ENCODE assay signal across 8 cellular contexts in the genomic region with DNA sequence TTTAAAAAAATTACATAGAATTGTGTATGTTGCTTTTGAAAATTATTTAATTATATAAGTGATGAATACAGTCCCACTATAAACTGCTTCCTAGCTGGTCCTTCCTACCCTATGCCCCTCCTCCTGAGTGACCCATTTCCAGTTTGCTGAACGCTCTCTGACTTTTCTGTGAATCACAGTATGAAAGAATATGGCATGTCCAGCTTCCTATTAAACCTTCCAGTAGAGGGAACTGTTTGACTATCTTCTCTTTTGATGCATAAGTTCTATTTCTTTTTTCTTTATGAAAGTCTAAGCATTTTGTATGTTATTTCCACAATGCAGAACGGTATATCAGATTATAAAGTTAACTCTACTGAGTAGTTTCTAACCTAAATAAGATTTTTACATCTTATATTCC. TPM values are rescaled to one million over a fixed set of nuclear protein-coding genes. Genes with fewer than 3 reads are reported as not detected.
DNase-seq lines count a peak whose midpoint lies in the region; ATAC-seq, FAIRE-seq and TF ChIP-seq lines count a peak whose summit lies in the region.

No MANE protein-coding gene starts in this region.

- H3K4me1 Mint-ChIP-seq in activated CD4-positive, alpha-beta T cell treated with anti-CD3 and anti-CD28 coated beads, Interleukin-2, amount 10 ng/mL, durations not matched to agents 7 days and 5 days, result peaks cover 10% of the 10 kb centered on the region

- POLR2A ChIA-PET in activated CD4-positive, alpha-beta T cell treated with anti-CD3 and anti-CD28 coated beads, Interleukin-2, amount 10 ng/mL, durations not matched to agents 7 days and 5 days (lab: Charles Lee), result no interaction called here

- H3K4me3 Mint-ChIP-seq in activated CD4-positive, alpha-beta T cell treated with anti-CD3 and anti-CD28 coated beads, Interleukin-2, amount 10 ng/mL, durations not matched to agents 7 days and 5 days, result no peak overlapping the region

- no peak overlapping the region for H3K27ac ChIP-seq in kidney (ENCODE audit: low read depth in 2 of 2, low read length in 2 of 2)
- no peak overlapping the region for H3K27ac ChIP-seq in upper lobe of right lung
- H3K27ac ChIP-seq in WERI-Rb-1, result no peak overlapping the region

- no peaks in the 10 kb centered on the region for H3K9me3 Mint-ChIP-seq in activated CD4-positive, alpha-beta T cell treated with anti-CD3 and anti-CD28 coated beads, Interleukin-2, amount 10 ng/mL, durations not matched to agents 7 days and 5 days

- no peaks in the 10 kb centered on the region for H3K4me1 ChIP-seq in kidney (ENCODE audit: control insufficient read depth in 1 of 2, insufficient read depth in 1 of 2, low read depth in 1 of 2, low read length in 2 of 2)
- no peaks in the 10 kb centered on the region for H3K4me1 ChIP-seq in upper lobe of right lung

- ATAC-seq in upper lobe of right lung, result peak; percentile 79

- in situ Hi-C loops in astrocyte of the spinal cord (cut with HindIII; ENCODE audit: low sequenced_read_pairs), result no loop called here

- H3K9me3 ChIP-seq in kidney (ENCODE audit: control insufficient read depth in 1 of 2, low read length in 2 of 2) (no peaks in the 10 kb centered on the region), upper lobe of right lung (no peaks in the 10 kb centered on the region), WERI-Rb-1 (ENCODE audit: severe bottlenecking) (no peaks in the 10 kb centered on the region)

- DNase-seq in 8988T (peak; percentile 56), GM10266 (ENCODE audit: extremely low spot score) (peak; percentile 70), NCI-H2171 (lab: John Stamatoyannopoulos, UW) (peak; percentile 24), astrocyte of the spinal cord (ENCODE audit: low read depth, low spot score) (peak; percentile 76), kidney (no peak), upper lobe of right lung (no peak), WERI-Rb-1 (no peak)
- DNase-seq in activated CD4-positive, alpha-beta T cell treated with anti-CD3 and anti-CD28 coated beads, Interleukin-2, amount 10 ng/mL, durations not matched to agents 7 days and 5 days, result no peak

- H3K27me3 Mint-ChIP-seq in activated CD4-positive, alpha-beta T cell treated with anti-CD3 and anti-CD28 coated beads, Interleukin-2, amount 10 ng/mL, durations not matched to agents 7 days and 5 days, result no peaks in the 10 kb centered on the region

- FAIRE-seq in kidney (lab: Jason Lieb, UNC), result no peak

- H3K9ac ChIP-seq in kidney (ENCODE audit: low read length in 2 of 2), result no peak overlapping the region

- H3K4me3 ChIP-seq in astrocyte of the spinal cord (ENCODE audit: low read depth, low read length) (no peak overlapping the region), kidney (ENCODE audit: low read length in 2 of 2) (no peak overlapping the region), upper lobe of right lung (no peak overlapping the region), WERI-Rb-1 (ENCODE audit: low read depth, low read length) (no peak overlapping the region)

- H3K27me3 ChIP-seq in upper lobe of right lung, result no peaks in the 10 kb centered on the region
- H3K27me3 ChIP-seq in WERI-Rb-1 (ENCODE audit: insufficient read depth, low read depth, severe bottlenecking), result no peaks in the 10 kb centered on the region

- peak; percentile 53 for TF ChIP-seq CTCF in GM10266 (IDR thresholded peaks at IDR 0.05; ENCODE audit: control insufficient read depth, insufficient read depth, low read depth, missing control alignments)
- peak; percentile 61 for TF ChIP-seq CTCF in astrocyte of the spinal cord (IDR thresholded peaks at IDR 0.05; ENCODE audit: low read depth, low read length)
- peak; percentile 32 for TF ChIP-seq CTCF in kidney (IDR thresholded peaks at IDR 0.05; ENCODE audit: borderline replicate concordance, extremely low read depth, insufficient read depth)
- TF ChIP-seq CTCF in upper lobe of right lung (IDR thresholded peaks at IDR 0.05), result peak; percentile 56
- TF ChIP-seq CTCF in WERI-Rb-1 (IDR thresholded peaks at IDR 0.05; ENCODE audit: low read depth, low read length), result no peak

- H3K36me3 ChIP-seq in kidney (ENCODE audit: control insufficient read depth in 1 of 2, insufficient read depth in 2 of 2, low read length in 2 of 2), result no peaks in the 10 kb centered on the region
- no peaks in the 10 kb centered on the region for H3K36me3 ChIP-seq in upper lobe of right lung
- H3K36me3 ChIP-seq in WERI-Rb-1, result no peaks in the 10 kb centered on the region

- intact Hi-C loops in kidney (cut with DNase I) (loop anchor here (5.0 kb wide), 1 partner anchor 178 kb away; no protein-coding TSS in a partner anchor), upper lobe of right lung (cut with DNase I) (no loop called here)

- H3K27ac Mint-ChIP-seq in activated CD4-positive, alpha-beta T cell treated with anti-CD3 and anti-CD28 coated beads, Interleukin-2, amount 10 ng/mL, durations not matched to agents 7 days and 5 days, result no peak overlapping the region

- no peaks in the 10 kb centered on the region for H3K36me3 Mint-ChIP-seq in activated CD4-positive, alpha-beta T cell treated with anti-CD3 and anti-CD28 coated beads, Interleukin-2, amount 10 ng/mL, durations not matched to agents 7 days and 5 days (ENCODE audit: low read depth)

- CTCF ChIA-PET in activated CD4-positive, alpha-beta T cell treated with anti-CD3 and anti-CD28 coated beads, Interleukin-2, amount 10 ng/mL, durations not matched to agents 7 days and 5 days (lab: Charles Lee), result interaction anchor here (0.7 to 3.0 kb wide), 14 partner anchors 9 to 190 kb away, joined by 3 to 24 read pairs (median 3); no protein-coding TSS in a partner anchor

RNA-seq across cellular contexts. Expression of gene PSMG2, which starts 41.3 kb away (rescaled TPM):
- total RNA-seq in kidney (66.2 TPM), upper lobe of right lung (60.5 TPM)
- 108 TPM for polyA plus RNA-seq in kidney (ENCODE audit: insufficient read depth, low read depth, low replicate concordance)
- 100 to 1,000 TPM; 112 to 133 TPM for total RNA-seq in activated CD4-positive, alpha-beta T cell treated with anti-CD3 and anti-CD28 coated beads, Interleukin-2, amount 10 ng/mL, durations not matched to agents 7 days and 5 days

RNA-seq across cellular contexts. Expression of gene CEP76, which starts 41.6 kb away (rescaled TPM):
- 5.3 TPM for total RNA-seq in kidney
- polyA plus RNA-seq in kidney (ENCODE audit: insufficient read depth, low read depth, low replicate concordance), result 2.0 TPM
- 5.6 TPM for total RNA-seq in upper lobe of right lung
- total RNA-seq in activated CD4-positive, alpha-beta T cell treated with anti-CD3 and anti-CD28 coated beads, Interleukin-2, amount 10 ng/mL, durations not matched to agents 7 days and 5 days, result 10 to 100 TPM; 16.2 to 19.2 TPM

Comparison
In these comparisons a context has a peak if more than half of its experiments do, and no peak if none do; other contexts are left out.
1. DNase-seq: peak in 8988T (single experiment), GM10266 (single experiment), NCI-H2171 (single experiment) and astrocyte of the spinal cord (single experiment); none in kidney (single experiment), upper lobe of right lung (single experiment), WERI-Rb-1 (single experiment) and activated CD4-positive, alpha-beta T cell treated with anti-CD3 and anti-CD28 coated beads, Interleukin-2, amount 10 ng/mL, durations not matched to agents 7 days and 5 days (single experiment).